In the genomic region with DNA sequence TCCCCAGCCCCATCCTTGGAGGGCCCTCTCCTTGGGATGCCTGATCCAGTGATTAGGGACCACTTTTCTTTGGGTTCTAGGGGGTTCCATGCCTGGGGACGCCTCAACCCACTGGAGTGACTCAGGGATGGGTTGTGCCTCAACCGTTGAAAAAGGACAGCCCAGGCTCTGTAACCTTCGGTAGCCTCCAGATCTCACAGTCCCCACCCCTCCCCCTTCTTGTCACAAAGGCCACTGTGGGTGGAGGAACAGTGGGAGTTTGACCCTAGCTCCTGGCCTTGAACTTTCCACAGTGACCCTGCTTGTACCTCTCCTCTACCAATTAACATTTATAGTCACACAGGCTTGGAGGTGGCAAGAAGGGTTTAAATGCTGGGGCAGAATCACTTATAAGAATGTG, we compare ENCODE assay signal across 17 cellular contexts. TPM values are rescaled to one million over a fixed set of nuclear protein-coding genes. Genes with fewer than 3 reads are reported as not detected.
DNase-seq lines count a peak whose midpoint lies in the region; ATAC-seq and TF ChIP-seq lines count a peak whose summit lies in the region.
"Had no signal": no experiment of that assay in that cellular context is flagged by ENCODE, and none has a peak within 500 bp of the region (broad histone marks: within the 10 kb centered on the region; RNA-seq: fewer than 3 reads in every experiment).

No MANE protein-coding gene starts in this region.

- in situ Hi-C loops in brain microvascular endothelial cell (cut with HindIII; ENCODE audit: low pct_ligation_motif_present, low sequenced_read_pairs): no loop called here

- no peaks in the 10 kb centered on the region for H3K9me3 ChIP-seq in effector memory CD4-positive, alpha-beta T cell (ENCODE audit: control insufficient read depth, low read length)

- CTCF ChIA-PET in activated CD4-positive, alpha-beta T cell treated with anti-CD3 and anti-CD28 coated beads, Interleukin-2, amount 10 ng/mL, durations not matched to agents 7 days and 5 days (lab: Charles Lee): interaction anchor here (1.1 to 1.8 kb wide), 5 partner anchors 12 to 71 kb away, joined by 3 to 7 read pairs (median 4); a partner anchor contains a TSS
- CTCF ChIA-PET in activated CD4-positive, alpha-beta T cell treated with anti-CD3 and anti-CD28 coated beads for 36 hours (lab: Charles Lee): interaction anchor here (0.8 to 4.7 kb wide), 9 partner anchors 10 to 534 kb away, joined by 3 to 19 read pairs (median 6); a partner anchor contains a TSS

- peaks cover 75% of the 10 kb centered on the region for H3K4me1 Mint-ChIP-seq in activated CD4-positive, alpha-beta T cell treated with anti-CD3 and anti-CD28 coated beads, Interleukin-2, amount 10 ng/mL, durations not matched to agents 7 days and 5 days
- H3K4me1 Mint-ChIP-seq in activated CD4-positive, alpha-beta T cell treated with anti-CD3 and anti-CD28 coated beads for 36 hours: peaks cover 72% of the 10 kb centered on the region

- peak overlapping the region; percentile 6 for H3K4me3 ChIP-seq in effector memory CD4-positive, alpha-beta T cell (ENCODE audit: insufficient read depth, low read depth, low read length, poor library complexity, severe bottlenecking)
- H3K4me3 ChIP-seq in brain microvascular endothelial cell (ENCODE audit: low read depth, low read length): no peak overlapping the region
- H3K4me3 ChIP-seq: GM23248, K562, PC-9 had no signal

- no peak for TF ChIP-seq CTCF in brain microvascular endothelial cell (IDR thresholded peaks at IDR 0.05; ENCODE audit: low read depth, low read length, missing control alignments)

- no peak overlapping the region for H3K4me3 Mint-ChIP-seq in activated CD4-positive, alpha-beta T cell treated with anti-CD3 and anti-CD28 coated beads, Interleukin-2, amount 10 ng/mL, durations not matched to agents 7 days and 5 days
- H3K4me3 Mint-ChIP-seq in activated CD4-positive, alpha-beta T cell treated with anti-CD3 and anti-CD28 coated beads for 36 hours: no peak overlapping the region

- peak overlapping the region; percentile 19 for H3K27ac Mint-ChIP-seq in activated CD4-positive, alpha-beta T cell treated with anti-CD3 and anti-CD28 coated beads, Interleukin-2, amount 10 ng/mL, durations not matched to agents 7 days and 5 days
- H3K27ac Mint-ChIP-seq in activated CD4-positive, alpha-beta T cell treated with anti-CD3 and anti-CD28 coated beads for 36 hours: no peak overlapping the region

- H3K27me3 Mint-ChIP-seq in activated CD4-positive, alpha-beta T cell treated with anti-CD3 and anti-CD28 coated beads, Interleukin-2, amount 10 ng/mL, durations not matched to agents 7 days and 5 days: peaks cover 4% of the 10 kb centered on the region
- no peaks in the 10 kb centered on the region for H3K27me3 Mint-ChIP-seq in activated CD4-positive, alpha-beta T cell treated with anti-CD3 and anti-CD28 coated beads for 36 hours

- H3K27ac ChIP-seq in effector memory CD4-positive, alpha-beta T cell (ENCODE audit: insufficient read depth, low read length, poor library complexity, severe bottlenecking): peak overlapping the region; percentile 60
- H3K27ac ChIP-seq in brain microvascular endothelial cell: no peak overlapping the region
- H3K27ac ChIP-seq: GM23248, PC-9 had no signal

- no peaks in the 10 kb centered on the region for H3K27me3 ChIP-seq in effector memory CD4-positive, alpha-beta T cell (replicated peaks; ENCODE audit: control insufficient read depth, insufficient read depth, low read length, poor library complexity, severe bottlenecking)
- H3K27me3 ChIP-seq in brain microvascular endothelial cell (replicated peaks): peaks cover 11% of the 10 kb centered on the region

- no peaks in the 10 kb centered on the region for H3K36me3 ChIP-seq in effector memory CD4-positive, alpha-beta T cell (ENCODE audit: control insufficient read depth, insufficient read depth, low read length)
- no peaks in the 10 kb centered on the region for H3K36me3 ChIP-seq in brain microvascular endothelial cell (replicated peaks)

- H3K4me1 ChIP-seq in effector memory CD4-positive, alpha-beta T cell (ENCODE audit: control insufficient read depth, insufficient read depth, low read length, poor library complexity, severe bottlenecking): peaks cover 88% of the 10 kb centered on the region

- POLR2A ChIA-PET in activated CD4-positive, alpha-beta T cell treated with anti-CD3 and anti-CD28 coated beads, Interleukin-2, amount 10 ng/mL, durations not matched to agents 7 days and 5 days (lab: Charles Lee): no interaction called here
- POLR2A ChIA-PET in activated CD4-positive, alpha-beta T cell treated with anti-CD3 and anti-CD28 coated beads for 36 hours (lab: Charles Lee): interaction anchor here (0.6 kb wide), 2 partner anchors 98 to 136 kb away, joined by 3 to 4 read pairs; no protein-coding TSS in a partner anchor

- intact Hi-C loops in activated CD4-positive, alpha-beta T cell treated with anti-CD3 and anti-CD28 coated beads for 36 hours (cut with DNase I, micrococcal nuclease): no loop called here

- no peaks in the 10 kb centered on the region for H3K9me3 Mint-ChIP-seq in activated CD4-positive, alpha-beta T cell treated with anti-CD3 and anti-CD28 coated beads, Interleukin-2, amount 10 ng/mL, durations not matched to agents 7 days and 5 days
- no peaks in the 10 kb centered on the region for H3K9me3 Mint-ChIP-seq in activated CD4-positive, alpha-beta T cell treated with anti-CD3 and anti-CD28 coated beads for 36 hours (ENCODE audit: low read depth)

- no peak for DNase-seq in activated CD4-positive, alpha-beta T cell treated with anti-CD3 and anti-CD28 coated beads, Interleukin-2, amount 10 ng/mL, durations not matched to agents 7 days and 5 days
- DNase-seq in activated CD4-positive, alpha-beta T cell treated with anti-CD3 and anti-CD28 coated beads for 36 hours: no peak
- DNase-seq in MV-4-11 (lab: John Stamatoyannopoulos, UW) (peak; percentile 52), SK-N-DZ (ENCODE audit: low spot score) (no peak), brain microvascular endothelial cell (no peak)
- no peak for DNase-seq in effector memory CD4-positive, alpha-beta T cell
- peak; percentile 40 for DNase-seq in stimulated activated CD8-positive, alpha-beta memory T cell treated with anti-CD3 and anti-CD28 coated beads, Interleukin-4, amount 100 ng/mL, for 48 hours
- DNase-seq: DMS79, GM23248, NCI-H1105, NCI-H1694 treated with DMSO at 0.1 percent for 48 hours, NCI-H345, NCI-H69, PC-9 had no signal

- ATAC-seq in activated CD4-positive, alpha-beta T cell treated with anti-CD3 and anti-CD28 coated beads for 36 hours: no peak
- ATAC-seq in GM19328 (IDR thresholded peaks at IDR 0.05; ENCODE audit: unreplicated experiment): no peak
- ATAC-seq: K562 had no signal

- peaks cover 2% of the 10 kb centered on the region for H3K36me3 Mint-ChIP-seq in activated CD4-positive, alpha-beta T cell treated with anti-CD3 and anti-CD28 coated beads, Interleukin-2, amount 10 ng/mL, durations not matched to agents 7 days and 5 days (ENCODE audit: low read depth)
- H3K36me3 Mint-ChIP-seq in activated CD4-positive, alpha-beta T cell treated with anti-CD3 and anti-CD28 coated beads for 36 hours (ENCODE audit: low read depth): no peaks in the 10 kb centered on the region

RNA-seq across cellular contexts. Expression of a gene that starts 2.6 kb away (rescaled TPM):
- total RNA-seq in activated CD4-positive, alpha-beta T cell treated with anti-CD3 and anti-CD28 coated beads, Interleukin-2, amount 10 ng/mL, durations not matched to agents 7 days and 5 days: 1 to 10 TPM; 7.3 to 7.5 TPM
- total RNA-seq in activated CD4-positive, alpha-beta T cell treated with anti-CD3 and anti-CD28 coated beads for 36 hours: 1 to 10 TPM; 3.8 to 3.9 TPM
- 0.44 and 0.96 TPM in 2 replicates for polyA plus RNA-seq in SK-N-DZ (2014; cell fraction: cytosol; rRNA removed)
- 0.79 and 2.0 TPM in 2 replicates for polyA plus RNA-seq in SK-N-DZ (2014; cell fraction: nucleus; rRNA removed)
- total RNA-seq: GM23248, K562 had no signal
- polyA plus RNA-seq: CD14-positive monocyte, GM23248, K562 had no signal

RNA-seq across cellular contexts. Expression of a gene that starts 5.4 kb away (rescaled TPM):
- 1 to 10 TPM in 1 of 2 experiments, under 1 TPM in 1; 0.89 to 1.1 TPM for total RNA-seq in activated CD4-positive, alpha-beta T cell treated with anti-CD3 and anti-CD28 coated beads, Interleukin-2, amount 10 ng/mL, durations not matched to agents 7 days and 5 days
- total RNA-seq in activated CD4-positive, alpha-beta T cell treated with anti-CD3 and anti-CD28 coated beads for 36 hours: 1 to 10 TPM; 2.1 to 2.4 TPM
- polyA plus RNA-seq in SK-N-DZ (2014; cell fraction: cytosol; rRNA removed): not detected in 2 replicates
- not detected in 2 replicates for polyA plus RNA-seq in SK-N-DZ (2014; cell fraction: nucleus; rRNA removed)
- total RNA-seq: GM23248, K562 had no signal
- polyA plus RNA-seq: CD14-positive monocyte, K562 had no signal

RNA-seq across cellular contexts. Expression of a gene that starts 19.3 kb away (rescaled TPM):
- not detected for total RNA-seq in activated CD4-positive, alpha-beta T cell treated with anti-CD3 and anti-CD28 coated beads, Interleukin-2, amount 10 ng/mL, durations not matched to agents 7 days and 5 days
- total RNA-seq in activated CD4-positive, alpha-beta T cell treated with anti-CD3 and anti-CD28 coated beads for 36 hours: not detected
- not detected in 2 replicates for polyA plus RNA-seq in SK-N-DZ (2014; cell fraction: cytosol; rRNA removed)
- not detected in 2 replicates for polyA plus RNA-seq in SK-N-DZ (2014; cell fraction: nucleus; rRNA removed)
- total RNA-seq: GM23248, K562, PC-9 had no signal
- polyA plus RNA-seq: CD14-positive monocyte, GM23248, K562 had no signal

RNA-seq across cellular contexts. Expression of a gene that starts 29.0 kb away (rescaled TPM):
- under 1 TPM; 0.35 to 0.50 TPM for total RNA-seq in activated CD4-positive, alpha-beta T cell treated with anti-CD3 and anti-CD28 coated beads, Interleukin-2, amount 10 ng/mL, durations not matched to agents 7 days and 5 days
- total RNA-seq in activated CD4-positive, alpha-beta T cell treated with anti-CD3 and anti-CD28 coated beads for 36 hours: under 1 TPM; 0.09 to 0.18 TPM
- 0.07 and 0.21 TPM in 2 replicates for polyA plus RNA-seq in SK-N-DZ (2014; cell fraction: cytosol; rRNA removed)
- polyA plus RNA-seq in SK-N-DZ (2014; cell fraction: nucleus; rRNA removed): not detected in 2 replicates
- total RNA-seq: GM23248, K562, PC-9 had no signal
- polyA plus RNA-seq: CD14-positive monocyte, GM23248, K562 had no signal

RNA-seq across cellular contexts. Expression of a gene that starts 43.9 kb away (rescaled TPM):
- 10 to 100 TPM; 14.6 to 17.3 TPM for total RNA-seq in activated CD4-positive, alpha-beta T cell treated with anti-CD3 and anti-CD28 coated beads, Interleukin-2, amount 10 ng/mL, durations not matched to agents 7 days and 5 days
- 10 to 100 TPM; 18.4 to 19.9 TPM for total RNA-seq in activated CD4-positive, alpha-beta T cell treated with anti-CD3 and anti-CD28 coated beads for 36 hours
- polyA plus RNA-seq in SK-N-DZ (2014; cell fraction: cytosol; rRNA removed): 39.2 and 41.1 TPM in 2 replicates
- polyA plus RNA-seq in SK-N-DZ (2014; cell fraction: nucleus; rRNA removed): 23.7 and 28.3 TPM in 2 replicates

Comparison
In these comparisons a context has a peak if more than half of its experiments do, and no peak if none do; other contexts are left out.
1. DNase-seq: peak in MV-4-11 (single experiment) and stimulated activated CD8-positive, alpha-beta memory T cell treated with anti-CD3 and anti-CD28 coated beads, Interleukin-4, amount 100 ng/mL, for 48 hours (single experiment); none in activated CD4-positive, alpha-beta T cell treated with anti-CD3 and anti-CD28 coated beads, Interleukin-2, amount 10 ng/mL, durations not matched to agents 7 days and 5 days (single experiment), activated CD4-positive, alpha-beta T cell treated with anti-CD3 and anti-CD28 coated beads for 36 hours (single experiment), effector memory CD4-positive, alpha-beta T cell (0 of 3), SK-N-DZ (single experiment) and brain microvascular endothelial cell (single experiment).